ENCODE assay signal across 32 cellular contexts in the genomic region with DNA sequence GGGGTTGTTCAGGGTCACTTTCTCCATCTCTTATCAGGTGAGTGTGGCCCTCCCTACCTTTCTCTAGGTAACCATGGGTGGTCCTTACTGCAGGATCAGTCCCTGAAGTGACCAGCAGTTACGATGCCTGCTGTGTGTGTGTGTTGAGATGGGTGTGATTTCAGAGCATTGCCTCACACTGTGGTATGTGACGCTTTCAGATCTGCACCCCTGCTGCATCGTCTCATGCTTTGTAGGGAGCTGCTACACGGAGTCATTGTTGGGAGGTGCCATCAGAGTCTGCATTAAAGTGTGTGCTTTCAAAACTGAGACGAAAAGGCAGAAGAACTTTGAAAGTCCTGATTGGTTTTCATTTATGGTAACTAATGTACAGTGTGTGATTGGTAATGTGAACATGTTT.
DNase-seq lines count a peak whose midpoint lies in the region.
"Had no signal": no experiment of that assay in that cellular context is flagged by ENCODE, and none has a peak within 500 bp of the region (broad histone marks: within the 10 kb centered on the region; RNA-seq: fewer than 3 reads in every experiment).

No MANE protein-coding gene starts in this region.

- H3K27ac Mint-ChIP-seq in activated CD4-positive, alpha-beta T cell treated with anti-CD3 and anti-CD28 coated beads, Interleukin-2, amount 10 ng/mL, durations not matched to agents 24 days and 14 days = no peak overlapping the region
- no peak overlapping the region for H3K27ac Mint-ChIP-seq in activated T-helper 1 cell treated with anti-CD3 and anti-CD28 coated beads, Interleukin-12 subunit alpha, Interleukin-12 subunit beta, Interleukin-2, Interleukin-4 antibody, amounts not matched to agents 30 ng/mL and 10 ng/mL and 1 ng/mL, durations not matched to agents 14 hours and 24 hours and 36 hours
- H3K27ac Mint-ChIP-seq: activated CD4-positive, alpha-beta T cell treated with anti-CD3 and anti-CD28 coated beads, Interleukin-2, amount 10 ng/mL, durations not matched to agents 7 days and 5 days; CD4-positive, CD25-positive, alpha-beta regulatory T cell; H9; nephron progenitor cell; stimulated activated memory B cell treated with anti-CD40 and anti-IgM and Interleukin-4, amounts not matched to agents 10 μg/mL and 1 μg/mL and 100 μg/mL, for 72 hours had no signal

- no peaks in the 10 kb centered on the region for H3K4me1 Mint-ChIP-seq in activated CD4-positive, alpha-beta T cell treated with anti-CD3 and anti-CD28 coated beads, Interleukin-2, amount 10 ng/mL, durations not matched to agents 24 days and 14 days
- no peaks in the 10 kb centered on the region for H3K4me1 Mint-ChIP-seq in activated T-helper 1 cell treated with anti-CD3 and anti-CD28 coated beads, Interleukin-12 subunit alpha, Interleukin-12 subunit beta, Interleukin-2, Interleukin-4 antibody, amounts not matched to agents 30 ng/mL and 10 ng/mL and 1 ng/mL, durations not matched to agents 14 hours and 24 hours and 36 hours (ENCODE audit: low read depth)
- H3K4me1 Mint-ChIP-seq: activated CD4-positive, alpha-beta T cell treated with anti-CD3 and anti-CD28 coated beads, Interleukin-2, amount 10 ng/mL, durations not matched to agents 7 days and 5 days; nephron progenitor cell; stimulated activated memory B cell treated with anti-CD40 and anti-IgM and Interleukin-4, amounts not matched to agents 10 μg/mL and 1 μg/mL and 100 μg/mL, for 72 hours had no signal

- no peaks in the 10 kb centered on the region for H3K36me3 Mint-ChIP-seq in activated CD4-positive, alpha-beta T cell treated with anti-CD3 and anti-CD28 coated beads, Interleukin-2, amount 10 ng/mL, durations not matched to agents 24 days and 14 days (ENCODE audit: low read depth)
- H3K36me3 Mint-ChIP-seq in activated T-helper 1 cell treated with anti-CD3 and anti-CD28 coated beads, Interleukin-12 subunit alpha, Interleukin-12 subunit beta, Interleukin-2, Interleukin-4 antibody, amounts not matched to agents 30 ng/mL and 10 ng/mL and 1 ng/mL, durations not matched to agents 14 hours and 24 hours and 36 hours (ENCODE audit: low read depth) = no peaks in the 10 kb centered on the region
- H3K36me3 Mint-ChIP-seq: CD4-positive, CD25-positive, alpha-beta regulatory T cell; stimulated activated memory B cell treated with anti-CD40 and anti-IgM and Interleukin-4, amounts not matched to agents 10 μg/mL and 1 μg/mL and 100 μg/mL, for 72 hours had no signal

- no peaks in the 10 kb centered on the region for H3K9me3 Mint-ChIP-seq in activated CD4-positive, alpha-beta T cell treated with anti-CD3 and anti-CD28 coated beads, Interleukin-2, amount 10 ng/mL, durations not matched to agents 24 days and 14 days
- no peaks in the 10 kb centered on the region for H3K9me3 Mint-ChIP-seq in activated T-helper 1 cell treated with anti-CD3 and anti-CD28 coated beads, Interleukin-12 subunit alpha, Interleukin-12 subunit beta, Interleukin-2, Interleukin-4 antibody, amounts not matched to agents 30 ng/mL and 10 ng/mL and 1 ng/mL, durations not matched to agents 14 hours and 24 hours and 36 hours
- H3K9me3 Mint-ChIP-seq: activated CD4-positive, alpha-beta T cell treated with anti-CD3 and anti-CD28 coated beads, Interleukin-2, amount 10 ng/mL, durations not matched to agents 7 days and 5 days; CD4-positive, CD25-positive, alpha-beta regulatory T cell; H9; stimulated activated memory B cell treated with anti-CD40 and anti-IgM and Interleukin-4, amounts not matched to agents 10 μg/mL and 1 μg/mL and 100 μg/mL, for 72 hours had no signal

- intact Hi-C loops in activated CD4-positive, alpha-beta T cell treated with anti-CD3 and anti-CD28 coated beads, Interleukin-2, amount 10 ng/mL, durations not matched to agents 24 days and 14 days (cut with micrococcal nuclease) = no loop called here
- intact Hi-C loops in activated T-helper 1 cell treated with anti-CD3 and anti-CD28 coated beads, Interleukin-12 subunit alpha, Interleukin-12 subunit beta, Interleukin-2, Interleukin-4 antibody, amounts not matched to agents 30 ng/mL and 10 ng/mL and 1 ng/mL, durations not matched to agents 14 hours and 24 hours and 36 hours (cut with micrococcal nuclease) = no loop called here

- H3K4me1 ChIP-seq in SJSA1 (replicated peaks) = peaks cover 40% of the 10 kb centered on the region
- H3K4me1 ChIP-seq: pancreas had no signal

- H3K9me3 ChIP-seq in SJSA1 (replicated peaks) = no peaks in the 10 kb centered on the region
- H3K9me3 ChIP-seq: pancreas, transverse colon had no signal

- H3K27me3 ChIP-seq in SJSA1 (replicated peaks) (no peaks in the 10 kb centered on the region), H7 (ENCODE audit: control insufficient read depth, insufficient read depth, low read length) (no peaks in the 10 kb centered on the region)
- H3K27me3 ChIP-seq: pancreas, transverse colon had no signal

- H3K27me3 Mint-ChIP-seq in activated CD4-positive, alpha-beta T cell treated with anti-CD3 and anti-CD28 coated beads, Interleukin-2, amount 10 ng/mL, durations not matched to agents 24 days and 14 days = no peaks in the 10 kb centered on the region
- H3K27me3 Mint-ChIP-seq in activated T-helper 1 cell treated with anti-CD3 and anti-CD28 coated beads, Interleukin-12 subunit alpha, Interleukin-12 subunit beta, Interleukin-2, Interleukin-4 antibody, amounts not matched to agents 30 ng/mL and 10 ng/mL and 1 ng/mL, durations not matched to agents 14 hours and 24 hours and 36 hours (ENCODE audit: insufficient read depth) = peaks cover 3% of the 10 kb centered on the region
- H3K27me3 Mint-ChIP-seq: activated CD4-positive, alpha-beta T cell treated with anti-CD3 and anti-CD28 coated beads, Interleukin-2, amount 10 ng/mL, durations not matched to agents 7 days and 5 days; CD4-positive, CD25-positive, alpha-beta regulatory T cell; stimulated activated memory B cell treated with anti-CD40 and anti-IgM and Interleukin-4, amounts not matched to agents 10 μg/mL and 1 μg/mL and 100 μg/mL, for 72 hours had no signal

- no peak overlapping the region for H3K4me3 ChIP-seq in SJSA1
- no peak overlapping the region for H3K4me3 ChIP-seq in H7 (ENCODE audit: insufficient read depth, low read depth, low read length)
- H3K4me3 ChIP-seq: pancreas, skin epidermis, transverse colon had no signal

- peak overlapping the region; percentile 23; the same call in 1 of the 2 replicates for H3K27ac ChIP-seq in SJSA1
- H3K27ac ChIP-seq: pancreas, skin epidermis, transverse colon, WERI-Rb-1 had no signal

- DNase-seq in activated CD4-positive, alpha-beta T cell treated with anti-CD3 and anti-CD28 coated beads, Interleukin-2, amount 10 ng/mL, durations not matched to agents 24 days and 14 days = peak; percentile 39
- no peak for DNase-seq in activated CD4-positive, alpha-beta T cell treated with anti-CD3 and anti-CD28 coated beads, Interleukin-2, amount 50 U/mL, for 48 hours
- DNase-seq in SJSA1 (ENCODE audit: low read depth in 1 of 2, low spot score in 2 of 2) (peak in 1 of 2 experiments; percentile 23), fibroblast of gingiva (ENCODE audit: low read depth) (peak; percentile 36), NCI-H526 treated with DMSO at 0.1 percent for 48 hours (lab: John Stamatoyannopoulos, UW) (no peak), amniotic stem cell (lab: John Stamatoyannopoulos, UW) (no peak), H7 (no peak)
- no peak for DNase-seq in activated T-helper 1 cell treated with anti-CD3 and anti-CD28 coated beads, Interleukin-12 subunit alpha, Interleukin-12 subunit beta, Interleukin-2, Interleukin-4 antibody, amounts not matched to agents 30 ng/mL and 10 ng/mL and 1 ng/mL, durations not matched to agents 14 hours and 24 hours and 36 hours (ENCODE audit: low spot score)
- DNase-seq: 8988T; activated CD4-positive, alpha-beta T cell treated with anti-CD3 and anti-CD28 coated beads, Interleukin-2, amount 10 ng/mL, durations not matched to agents 7 days and 5 days; activated effector memory CD4-positive, alpha-beta T cell treated with anti-CD3 and anti-CD28 coated beads, Interleukin-2, amount 50 U/mL, for 16 hours; activated T-cell treated with anti-CD3 and anti-CD28 coated beads, Interleukin-2, amount 50 U/mL, for 1 hour; AML-193; CD4-positive, CD25-positive, alpha-beta regulatory T cell; DND-41; H9; hippocampal formation; left cardiac atrium; mammary epithelial cell; NCI-H1417; NCI-H2081; NCI-H2227 treated with DMSO at 0.1 percent for 48 hours; NCI-H69; nephron progenitor cell; pancreas; retina; SIG-M5; T-helper 9 cell; transverse colon; WERI-Rb-1 had no signal

- no peaks in the 10 kb centered on the region for H3K36me3 ChIP-seq in SJSA1
- H3K36me3 ChIP-seq in H7 (replicated peaks; ENCODE audit: control insufficient read depth, insufficient read depth, low read length) = no peaks in the 10 kb centered on the region
- H3K36me3 ChIP-seq: pancreas, transverse colon, WERI-Rb-1 had no signal

- H3K4me3 Mint-ChIP-seq in activated CD4-positive, alpha-beta T cell treated with anti-CD3 and anti-CD28 coated beads, Interleukin-2, amount 10 ng/mL, durations not matched to agents 24 days and 14 days = no peak overlapping the region
- H3K4me3 Mint-ChIP-seq in activated T-helper 1 cell treated with anti-CD3 and anti-CD28 coated beads, Interleukin-12 subunit alpha, Interleukin-12 subunit beta, Interleukin-2, Interleukin-4 antibody, amounts not matched to agents 30 ng/mL and 10 ng/mL and 1 ng/mL, durations not matched to agents 14 hours and 24 hours and 36 hours = no peak overlapping the region
- H3K4me3 Mint-ChIP-seq: activated CD4-positive, alpha-beta T cell treated with anti-CD3 and anti-CD28 coated beads, Interleukin-2, amount 10 ng/mL, durations not matched to agents 7 days and 5 days; CD4-positive, CD25-positive, alpha-beta regulatory T cell; H9; nephron progenitor cell; stimulated activated memory B cell treated with anti-CD40 and anti-IgM and Interleukin-4, amounts not matched to agents 10 μg/mL and 1 μg/mL and 100 μg/mL, for 72 hours had no signal

Comparison
In these comparisons a context has a peak if more than half of its experiments do, and no peak if none do; other contexts are left out.
1. DNase-seq: peak in activated CD4-positive, alpha-beta T cell treated with anti-CD3 and anti-CD28 coated beads, Interleukin-2, amount 10 ng/mL, durations not matched to agents 24 days and 14 days (single experiment) and fibroblast of gingiva (single experiment); none in activated CD4-positive, alpha-beta T cell treated with anti-CD3 and anti-CD28 coated beads, Interleukin-2, amount 50 U/mL, for 48 hours (0 of 2), activated T-helper 1 cell treated with anti-CD3 and anti-CD28 coated beads, Interleukin-12 subunit alpha, Interleukin-12 subunit beta, Interleukin-2, Interleukin-4 antibody, amounts not matched to agents 30 ng/mL and 10 ng/mL and 1 ng/mL, durations not matched to agents 14 hours and 24 hours and 36 hours (single experiment), NCI-H526 treated with DMSO at 0.1 percent for 48 hours (single experiment), amniotic stem cell (single experiment) and H7 (single experiment).